In the genomic region with DNA sequence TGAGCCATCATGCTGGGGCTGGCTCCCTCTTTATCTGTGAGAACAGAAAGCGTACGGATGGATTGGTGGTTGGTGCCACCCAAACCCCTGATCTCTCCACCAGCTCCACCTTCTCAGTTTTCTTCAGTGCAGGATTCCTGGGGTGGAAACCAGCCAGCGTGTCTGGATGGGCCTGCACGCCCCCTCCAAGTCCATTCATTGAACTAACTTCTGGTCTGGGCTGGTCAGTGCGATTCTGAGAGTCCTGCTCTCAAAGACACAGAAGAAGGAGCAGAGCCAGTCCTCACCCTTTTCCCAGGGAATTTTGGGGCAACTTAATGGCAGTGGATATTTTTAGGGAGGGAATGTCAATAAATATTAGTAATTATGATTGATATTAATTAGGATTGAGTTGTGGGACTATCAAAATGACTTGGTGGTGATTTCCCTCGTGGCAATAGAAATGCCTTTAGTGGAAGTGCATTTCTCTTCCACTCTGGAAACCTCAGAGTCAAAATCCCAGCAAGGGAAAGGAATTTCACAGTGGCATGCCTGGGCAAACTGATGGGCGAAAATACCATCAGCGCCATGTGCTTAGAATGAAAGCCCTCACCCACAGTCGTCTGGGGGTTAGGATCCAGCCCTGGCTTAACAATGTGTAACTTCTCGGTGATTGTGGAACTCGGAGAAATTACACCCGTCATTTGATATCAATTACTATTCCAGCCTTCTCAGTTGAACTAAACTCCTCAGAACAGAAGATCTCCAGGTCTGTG, we compare ENCODE assay signal across 11 cellular contexts.
"Had no signal": no experiment of that assay in that cellular context is flagged by ENCODE, and none has a peak within 500 bp of the region (broad histone marks: within the 10 kb centered on the region; RNA-seq: fewer than 3 reads in every experiment).

No MANE protein-coding gene starts in this region.

- ATAC-seq: activated CD4-positive, CD25-positive, alpha-beta regulatory T cell treated with anti-CD3 and anti-CD28 coated beads, Interleukin-2, amount 50 U/mL, for 24 hours; activated CD8-positive, alpha-beta T cell treated with anti-CD3 and anti-CD28 coated beads, Interleukin-2, amount 10 ng/mL, durations not matched to agents 7 days and 5 days had no signal

- DNase-seq: activated CD4-positive, alpha-beta T cell treated with anti-CD3 and anti-CD28 coated beads for 4 hours; activated CD4-positive, alpha-beta T cell treated with anti-CD3 and anti-CD28 coated beads, Interleukin-2, amount 50 U/mL, for 4 hours; activated CD8-positive, alpha-beta memory T cell treated with anti-CD3 and anti-CD28 coated beads, Interleukin-2, amount 50 U/mL, for 48 hours; activated CD8-positive, alpha-beta T cell treated with anti-CD3 and anti-CD28 coated beads, Interleukin-2, amount 10 ng/mL, durations not matched to agents 7 days and 5 days; activated naive CD4-positive, alpha-beta T cell; activated T-cell treated with anti-CD3 and anti-CD28 coated beads, Interleukin-2, amount 50 U/mL, for 1 hour; aorta; Karpas-422; MM.1S; NCI-H1105 had no signal
